ENCODE assay signal across 9 cellular contexts in genomic region chr13:48504606-48505369, GRCh38. TPM values are rescaled to one million over a fixed set of nuclear protein-coding genes. Genes with fewer than 3 reads are reported as not detected.
DNase-seq lines count a peak whose midpoint lies in the region; FAIRE-seq and TF ChIP-seq lines count a peak whose summit lies in the region.
"Had no signal": no experiment of that assay in that cellular context is flagged by ENCODE, and none has a peak within 500 bp of the region (broad histone marks: within the 10 kb centered on the region; RNA-seq: fewer than 3 reads in every experiment).

No MANE protein-coding gene starts in this region.

- no peak overlapping the region for H2AFZ ChIP-seq in MM.1S (ENCODE audit: low read length)
- H2AFZ ChIP-seq in parathyroid adenoma: no peak overlapping the region

- FAIRE-seq in GM12891 (lab: Jason Lieb, UNC): peak; percentile 93

- H3K27ac ChIP-seq in MM.1S (ENCODE audit: low read length) (peak overlapping the region; percentile 67; the same call in 1 of the 2 replicates), cingulate gyrus (ENCODE audit: low read depth, low read length) (peak overlapping the region; percentile 94), parathyroid adenoma (peak overlapping the region; percentile 64), substantia nigra (ENCODE audit: low read depth, low read length, poor library complexity, severe bottlenecking) (no peak overlapping the region)
- H3K27ac ChIP-seq: cardiac muscle cell had no signal

- H3K27me3 ChIP-seq in MM.1S (replicated peaks; ENCODE audit: insufficient read depth, low read length): no peaks in the 10 kb centered on the region
- no peaks in the 10 kb centered on the region for H3K27me3 ChIP-seq in parathyroid adenoma (ENCODE audit: control insufficient read depth, insufficient read depth, low read length)
- H3K27me3 ChIP-seq: cardiac muscle cell had no signal

- H3K9ac ChIP-seq in MM.1S (ENCODE audit: low read length) (no peak overlapping the region), parathyroid adenoma (no peak overlapping the region)

- TF ChIP-seq CTCF in MM.1S (IDR thresholded peaks at IDR 0.05; ENCODE audit: low read length) (no peak), parathyroid adenoma (IDR thresholded peaks at IDR 0.05) (no peak), foreskin fibroblast (IDR thresholded peaks at IDR 0.05; ENCODE audit: low read depth, low read length) (no peak)

- no peak for TF ChIP-seq POLR2A in GM12891 (IDR thresholded peaks at IDR 0.05; ENCODE audit: low read depth, low read length)

- H4K20me1 ChIP-seq in MM.1S (ENCODE audit: insufficient read depth, low read length): no peaks in the 10 kb centered on the region

- H3K9me2 ChIP-seq in MM.1S (replicated peaks; ENCODE audit: insufficient read depth, low read length): no peaks in the 10 kb centered on the region

- H3K4me3 ChIP-seq in MM.1S (ENCODE audit: low read length) (no peak overlapping the region), parathyroid adenoma (ENCODE audit: low read depth, low read length) (no peak overlapping the region), foreskin fibroblast (ENCODE audit: low read depth in 1 of 2, low read length in 2 of 2) (no peak overlapping the region)
- H3K4me3 ChIP-seq: cardiac muscle cell had no signal

- H3K4me2 ChIP-seq in MM.1S (ENCODE audit: low read depth, low read length) (peak overlapping the region; percentile 50; the same call in 1 of the 2 replicates), parathyroid adenoma (ENCODE audit: low read length) (no peak overlapping the region)

- peaks cover 26% of the 10 kb centered on the region for H3K4me1 ChIP-seq in MM.1S (ENCODE audit: low read length)
- H3K4me1 ChIP-seq in parathyroid adenoma: no peaks in the 10 kb centered on the region

- H3K36me3 ChIP-seq in MM.1S (replicated peaks; ENCODE audit: insufficient read depth, low read length) (no peaks in the 10 kb centered on the region), parathyroid adenoma (ENCODE audit: control insufficient read depth, insufficient read depth, low read length) (no peaks in the 10 kb centered on the region)

- H3F3A ChIP-seq in MM.1S (ENCODE audit: insufficient read depth, low read length): peaks cover 12% of the 10 kb centered on the region; the same call in 1 of the 2 replicates

- H3K9me3 ChIP-seq in MM.1S (replicated peaks; ENCODE audit: insufficient read depth, low read length) (no peaks in the 10 kb centered on the region), parathyroid adenoma (ENCODE audit: control insufficient read depth, low read length) (no peaks in the 10 kb centered on the region)

- DNase-seq in GM12891 (ENCODE audit: insufficient read length, low spot score) (no peak), MM.1S (no peak), foreskin fibroblast (no peak), substantia nigra (lab: John Stamatoyannopoulos, UW) (no peak), NCI-H1048 (lab: John Stamatoyannopoulos, UW) (no peak), ecto neural progenitor cell (ENCODE audit: low spot score) (no peak)

- H3K79me2 ChIP-seq in MM.1S (ENCODE audit: low read length) (no peaks in the 10 kb centered on the region), parathyroid adenoma (no peaks in the 10 kb centered on the region)

TF ChIP-seq in GM12891, 5 proteins besides CTCF, POLR2A, EP300 and RAD21:
- TF ChIP-seq POLR2AphosphoS5 (IDR thresholded peaks at IDR 0.05; ENCODE audit: low read depth, low read length): no peak
- no peak for TF ChIP-seq TAF1 (IDR thresholded peaks at IDR 0.05; ENCODE audit: low read depth, low read length)
- TF ChIP-seq SPI1 (IDR thresholded peaks at IDR 0.05; ENCODE audit: low read depth, low read length): no peak
- no peak for TF ChIP-seq PAX5 (IDR thresholded peaks at IDR 0.05; ENCODE audit: insufficient read depth, low read length, severe bottlenecking)
- no peak for TF ChIP-seq POU2F2 (IDR thresholded peaks at IDR 0.05; ENCODE audit: low read depth, low read length)

RNA-seq across cellular contexts. Expression of gene RCBTB2, which starts 28.1 kb away (rescaled TPM):
- 15.5 TPM for polyA plus RNA-seq in GM12891 (2012; ENCODE audit: low read depth, missing spikeins)
